14 cellular contexts compared by ENCODE assay signal in the genomic region with DNA sequence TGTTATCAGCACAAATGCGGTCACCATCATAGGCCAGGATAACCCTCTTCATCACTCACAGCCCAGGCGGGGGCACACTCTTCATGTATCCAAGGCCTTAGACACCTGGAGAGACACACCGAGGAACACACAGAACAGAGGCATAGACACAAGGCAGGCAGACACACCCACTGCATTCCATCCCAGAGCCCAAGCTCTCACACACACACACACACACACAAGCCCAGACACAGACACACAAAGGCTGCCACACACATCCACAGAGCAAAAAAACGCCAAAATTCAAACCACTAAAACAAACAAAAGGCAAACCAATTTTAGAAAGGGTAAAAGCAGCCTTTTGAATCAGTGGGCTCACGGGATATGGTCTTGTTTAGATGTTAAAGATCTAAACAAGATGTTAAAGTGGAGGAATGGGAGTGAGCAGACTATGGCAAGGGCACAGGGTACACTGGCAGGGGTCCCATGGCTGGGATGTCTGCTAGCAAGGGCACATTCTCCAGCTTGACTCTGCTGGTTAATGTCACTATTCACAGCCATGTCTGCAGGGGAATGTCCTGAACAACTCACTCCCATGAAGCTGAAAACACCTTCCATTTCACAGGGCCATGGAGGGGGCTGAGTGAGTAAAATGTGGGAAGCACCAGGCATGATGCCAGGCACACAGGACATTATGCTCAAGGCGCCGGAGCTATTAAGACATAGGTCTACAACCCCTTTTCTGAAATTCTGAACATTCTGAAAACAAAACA. TPM values are rescaled to one million over a fixed set of nuclear protein-coding genes. Genes with fewer than 3 reads are reported as not detected.
DNase-seq lines count a peak whose midpoint lies in the region; ATAC-seq and TF ChIP-seq lines count a peak whose summit lies in the region.
"Had no signal": no experiment of that assay in that cellular context is flagged by ENCODE, and none has a peak within 500 bp of the region (broad histone marks: within the 10 kb centered on the region; RNA-seq: fewer than 3 reads in every experiment).

No MANE protein-coding gene starts in this region.

- TF ChIP-seq CTCF in Caco-2 (IDR thresholded peaks at IDR 0.05; ENCODE audit: insufficient read depth in 1 of 2, low read depth in 1 of 2, low read length in 1 of 2, severe bottlenecking in 1 of 2, unreplicated experiment in 1 of 2) (no peak), gastrocnemius medialis (IDR thresholded peaks at IDR 0.05 in 4 of 5, conservative IDR thresholded peaks at IDR 0.05 in 1 of 5) (no peak)

- TF ChIP-seq POLR2A in gastrocnemius medialis (IDR thresholded peaks at IDR 0.05), result no peak

- no peaks in the 10 kb centered on the region for H3K9me3 Mint-ChIP-seq in Caco-2 (ENCODE audit: unreplicated experiment)

- POLR2A ChIA-PET in Caco-2 (lab: Charles Lee), result no interaction called here

- in situ Hi-C loops in gastrocnemius medialis (cut with MboI; ENCODE audit: low sequenced_read_pairs in 4 of 4), result no loop called here

- H3K4me3 ChIP-seq in Caco-2 (ENCODE audit: low read depth, low read length), result no peak overlapping the region
- no peak overlapping the region for H3K4me3 ChIP-seq in gastrocnemius medialis
- H3K4me3 ChIP-seq: pancreas, testis had no signal

- DNase-seq in Caco-2 (peak; percentile 65 to 72), NCI-H69 (lab: John Stamatoyannopoulos, UW) (peak; percentile 9), ecto neural progenitor cell (ENCODE audit: low spot score) (peak; percentile 60), kidney tubule cell (ENCODE audit: low spot score) (peak; percentile 39), gastrocnemius medialis (no peak), NCI-H2196 treated with DMSO at 0.1 percent for 48 hours (lab: John Stamatoyannopoulos, UW; ENCODE audit: unreplicated experiment) (no peak)
- DNase-seq: activated naive CD4-positive, alpha-beta T cell; NCI-H1105; pancreas; testis; WERI-Rb-1 had no signal

- ATAC-seq in GM18519 (IDR thresholded peaks at IDR 0.05; ENCODE audit: low FRiP score, unreplicated experiment) (no peak), gastrocnemius medialis (no peak), HG03025 (IDR thresholded peaks at IDR 0.05; ENCODE audit: low FRiP score, unreplicated experiment) (no peak)
- ATAC-seq: pancreas had no signal

- no peak overlapping the region for H3K27ac ChIP-seq in gastrocnemius medialis
- H3K27ac ChIP-seq: pancreas, testis, WERI-Rb-1 had no signal

- no peak overlapping the region for H3K27ac Mint-ChIP-seq in Caco-2 (ENCODE audit: unreplicated experiment)

- H3K36me3 ChIP-seq in Caco-2 (ENCODE audit: control insufficient read depth, insufficient read depth, low read length) (no peaks in the 10 kb centered on the region), gastrocnemius medialis (no peaks in the 10 kb centered on the region)
- H3K36me3 ChIP-seq: pancreas, WERI-Rb-1 had no signal

- H3K4me1 Mint-ChIP-seq in Caco-2 (ENCODE audit: low read depth, unreplicated experiment), result peaks cover 8% of the 10 kb centered on the region

- H3K36me3 Mint-ChIP-seq in Caco-2 (ENCODE audit: insufficient read depth, unreplicated experiment), result no peaks in the 10 kb centered on the region

- no TSS peak for BruUV-seq in Caco-2 (replicated peaks; lab: Mats Ljungman, UMichigan)

- no peaks in the 10 kb centered on the region for H3K9me3 ChIP-seq in Caco-2
- H3K9me3 ChIP-seq in gastrocnemius medialis, result no peaks in the 10 kb centered on the region
- H3K9me3 ChIP-seq: pancreas, testis had no signal

- H3K4me3 Mint-ChIP-seq in Caco-2 (ENCODE audit: unreplicated experiment), result no peak overlapping the region

- intact Hi-C loops in Caco-2 (cut with micrococcal nuclease; ENCODE audit: unreplicated experiment), result no loop called here
- intact Hi-C loops in gastrocnemius medialis (cut with DNase I; ENCODE audit: low total_unique reads), result no loop called here

- H3K27me3 Mint-ChIP-seq in Caco-2 (ENCODE audit: insufficient read depth, unreplicated experiment), result no peaks in the 10 kb centered on the region

- no peaks in the 10 kb centered on the region for H3K27me3 ChIP-seq in Caco-2 (replicated peaks; ENCODE audit: control insufficient read depth, insufficient read depth, low read length)
- H3K27me3 ChIP-seq in gastrocnemius medialis, result no peaks in the 10 kb centered on the region
- H3K27me3 ChIP-seq: pancreas, testis had no signal

- H3K4me1 ChIP-seq in Caco-2 (peaks cover 11% of the 10 kb centered on the region), gastrocnemius medialis (no peaks in the 10 kb centered on the region)
- H3K4me1 ChIP-seq: pancreas, testis had no signal

- CTCF ChIA-PET in Caco-2 (lab: Charles Lee), result interaction anchor here (0.5 to 1.7 kb wide), 4 partner anchors 72 to 876 kb away, joined by 3 to 4 read pairs (median 3); no protein-coding TSS in a partner anchor

RNA-seq across cellular contexts. Expression of gene CRABP1, which starts 14.9 kb away (rescaled TPM):
- 113 and 116 TPM in 2 replicates for total RNA-seq in Caco-2 (2022)
- not detected for total RNA-seq in gastrocnemius medialis
- total RNA-seq: fibroblast of lung had no signal

RNA-seq across cellular contexts. Expression of gene SKIC8, which starts 25.9 kb away (rescaled TPM):
- total RNA-seq in Caco-2 (2022), result 45.7 and 51.5 TPM in 2 replicates
- total RNA-seq in gastrocnemius medialis, result 10 to 100 TPM; 36.9 to 48.6 (median 42.7) TPM

Comparison
In these comparisons a context has a peak if more than half of its experiments do, and no peak if none do; other contexts are left out.
1. DNase-seq: peak in Caco-2 (2 of 2), NCI-H69 (single experiment), ecto neural progenitor cell (single experiment) and kidney tubule cell (single experiment); none in gastrocnemius medialis (0 of 2) and NCI-H2196 treated with DMSO at 0.1 percent for 48 hours (single experiment).
2. RNA of gene CRABP1, which starts 14.9 kb away (total RNA-seq): 113 to 116 TPM in Caco-2; not detected in gastrocnemius medialis; every median in the first group is over 100 times any median in the second.